1 cellular context compared by ENCODE assay signal in the genomic region with DNA sequence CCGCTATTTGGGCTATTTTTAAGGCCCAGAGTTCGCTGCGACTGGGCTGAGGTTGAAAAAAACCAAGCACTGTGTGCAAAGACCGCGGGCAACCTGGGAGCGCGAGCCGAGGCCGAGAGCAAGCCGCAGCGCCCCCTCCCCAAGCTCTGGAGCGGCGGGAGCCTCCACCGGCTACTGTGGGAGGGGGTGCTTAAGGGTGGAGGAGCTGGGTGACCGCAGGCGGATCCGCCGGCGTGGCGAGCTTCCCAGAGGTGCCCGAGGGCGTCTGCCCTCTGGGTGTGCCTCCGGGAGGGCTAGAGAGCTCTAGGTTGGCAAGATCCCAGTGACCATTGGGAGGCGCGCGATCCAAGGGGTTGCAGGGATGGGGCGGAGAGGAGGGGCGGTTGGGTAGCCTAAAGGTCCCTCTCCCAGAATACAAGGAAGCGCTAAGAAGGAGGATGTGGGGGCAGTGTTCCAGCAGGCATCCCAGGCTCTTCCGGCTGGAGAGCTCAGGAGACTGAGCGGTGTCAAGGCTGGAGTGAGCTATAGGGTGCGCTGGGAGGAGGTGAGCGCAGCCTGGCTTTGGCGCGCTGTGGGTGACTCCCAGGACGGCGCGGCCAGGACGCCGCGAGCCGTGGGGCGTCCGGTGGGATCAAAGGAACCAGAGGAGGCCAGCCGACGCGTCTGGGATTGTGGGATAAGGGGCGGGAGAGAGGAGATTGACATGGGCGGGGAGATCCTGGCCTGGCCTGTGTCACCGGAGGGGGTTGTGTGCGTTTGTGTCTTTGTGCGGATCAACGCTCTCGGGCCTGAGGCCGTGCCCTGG.
A peak's percentile ranks its signal among the peaks of the same experiment; 100 is the strongest.
TF ChIP-seq lines count a peak whose summit lies in the region.

No MANE protein-coding gene starts in this region.

TF ChIP-seq in HepG2, 621 proteins besides CTCF, POLR2A, EP300 and RAD21 (continued from another document and continues in another):
- TF ChIP-seq, protein P1, sequence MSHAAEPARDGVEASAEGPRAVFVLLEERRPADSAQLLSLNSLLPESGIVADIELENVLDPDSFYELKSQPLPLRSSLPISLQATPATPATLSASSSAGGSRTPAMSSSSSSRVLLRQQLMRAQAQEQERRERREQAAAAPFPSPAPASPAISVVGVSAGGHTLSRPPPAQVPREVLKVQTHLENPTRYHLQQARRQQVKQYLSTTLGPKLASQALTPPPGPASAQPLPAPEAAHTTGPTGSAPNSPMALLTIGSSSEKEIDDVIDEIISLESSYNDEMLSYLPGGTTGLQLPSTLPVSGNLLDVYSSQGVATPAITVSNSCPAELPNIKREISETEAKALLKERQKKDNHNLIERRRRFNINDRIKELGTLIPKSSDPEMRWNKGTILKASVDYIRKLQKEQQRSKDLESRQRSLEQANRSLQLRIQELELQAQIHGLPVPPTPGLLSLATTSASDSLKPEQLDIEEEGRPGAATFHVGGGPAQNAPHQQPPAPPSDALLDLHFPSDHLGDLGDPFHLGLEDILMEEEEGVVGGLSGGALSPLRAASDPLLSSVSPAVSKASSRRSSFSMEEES (CRISPR knock-in tag; IDR thresholded peaks at IDR 0.05) = peak; percentile 33; the same call in 1 of the 2 replicates
- TF ChIP-seq ZNF33B (CRISPR knock-in tag; IDR thresholded peaks at IDR 0.05) = 0 out of 2 replicates have a peak, but pooled peaks have one; percentile 40
- no peak for TF ChIP-seq ZNF12 (CRISPR knock-in tag; IDR thresholded peaks at IDR 0.05)
- no peak for TF ChIP-seq ZNF510 (CRISPR knock-in tag; IDR thresholded peaks at IDR 0.05; ENCODE audit: low read depth)
- no peak for TF ChIP-seq ZNF558 (CRISPR knock-in tag; IDR thresholded peaks at IDR 0.05; ENCODE audit: borderline replicate concordance)
- no peak for TF ChIP-seq NR3C1 (CRISPR knock-in tag; IDR thresholded peaks at IDR 0.05)
- no peak for TF ChIP-seq ZNF605 (CRISPR knock-in tag; IDR thresholded peaks at IDR 0.05)
- no peak for TF ChIP-seq WIZ (CRISPR knock-in tag; IDR thresholded peaks at IDR 0.05)
- TF ChIP-seq TSC22D2 (CRISPR knock-in tag; IDR thresholded peaks at IDR 0.05; ENCODE audit: borderline replicate concordance) = peak; percentile 31; the same call in 1 of the 2 replicates
- no peak for TF ChIP-seq ZNF75D (CRISPR knock-in tag; IDR thresholded peaks at IDR 0.05; ENCODE audit: borderline replicate concordance)
- TF ChIP-seq KDM4B (CRISPR knock-in tag; IDR thresholded peaks at IDR 0.05) = no peak; the same call in 1 of the 2 replicates
- peak; percentile 78 for TF ChIP-seq HOXA3 (CRISPR knock-in tag; IDR thresholded peaks at IDR 0.05)
- TF ChIP-seq NCOA5 (CRISPR knock-in tag; IDR thresholded peaks at IDR 0.05) = no peak
- peak; percentile 20; the same call in 1 of the 2 replicates for TF ChIP-seq ZBTB7B (CRISPR knock-in tag; IDR thresholded peaks at IDR 0.05)
- no peak for TF ChIP-seq ZNF720 (CRISPR knock-in tag; IDR thresholded peaks at IDR 0.05)
- peak; percentile 19; the same call in 1 of the 2 replicates for TF ChIP-seq YEATS2 (CRISPR knock-in tag; IDR thresholded peaks at IDR 0.05; ENCODE audit: borderline replicate concordance)
- TF ChIP-seq ZHX2 (IDR thresholded peaks at IDR 0.05; ENCODE audit: low read depth) = no peak
- peak; percentile 73; the same call in 1 of the 2 replicates for TF ChIP-seq ZHX2 (CRISPR knock-in tag; IDR thresholded peaks at IDR 0.05; ENCODE audit: borderline replicate concordance)
- no peak for TF ChIP-seq ZNF160 (CRISPR knock-in tag; IDR thresholded peaks at IDR 0.05)
- peak; percentile 6; the same call in 1 of the 2 replicates for TF ChIP-seq RERE (CRISPR knock-in tag; IDR thresholded peaks at IDR 0.05; ENCODE audit: low read depth)
- peak; percentile 41; the same call in 1 of the 2 replicates for TF ChIP-seq ETV5 (CRISPR knock-in tag; IDR thresholded peaks at IDR 0.05; ENCODE audit: borderline replicate concordance)
- 0 out of 2 replicates have a peak, but pooled peaks have one; percentile 14 for TF ChIP-seq ZBED4 (CRISPR knock-in tag; IDR thresholded peaks at IDR 0.05; ENCODE audit: borderline replicate concordance)
- TF ChIP-seq, protein P2, sequence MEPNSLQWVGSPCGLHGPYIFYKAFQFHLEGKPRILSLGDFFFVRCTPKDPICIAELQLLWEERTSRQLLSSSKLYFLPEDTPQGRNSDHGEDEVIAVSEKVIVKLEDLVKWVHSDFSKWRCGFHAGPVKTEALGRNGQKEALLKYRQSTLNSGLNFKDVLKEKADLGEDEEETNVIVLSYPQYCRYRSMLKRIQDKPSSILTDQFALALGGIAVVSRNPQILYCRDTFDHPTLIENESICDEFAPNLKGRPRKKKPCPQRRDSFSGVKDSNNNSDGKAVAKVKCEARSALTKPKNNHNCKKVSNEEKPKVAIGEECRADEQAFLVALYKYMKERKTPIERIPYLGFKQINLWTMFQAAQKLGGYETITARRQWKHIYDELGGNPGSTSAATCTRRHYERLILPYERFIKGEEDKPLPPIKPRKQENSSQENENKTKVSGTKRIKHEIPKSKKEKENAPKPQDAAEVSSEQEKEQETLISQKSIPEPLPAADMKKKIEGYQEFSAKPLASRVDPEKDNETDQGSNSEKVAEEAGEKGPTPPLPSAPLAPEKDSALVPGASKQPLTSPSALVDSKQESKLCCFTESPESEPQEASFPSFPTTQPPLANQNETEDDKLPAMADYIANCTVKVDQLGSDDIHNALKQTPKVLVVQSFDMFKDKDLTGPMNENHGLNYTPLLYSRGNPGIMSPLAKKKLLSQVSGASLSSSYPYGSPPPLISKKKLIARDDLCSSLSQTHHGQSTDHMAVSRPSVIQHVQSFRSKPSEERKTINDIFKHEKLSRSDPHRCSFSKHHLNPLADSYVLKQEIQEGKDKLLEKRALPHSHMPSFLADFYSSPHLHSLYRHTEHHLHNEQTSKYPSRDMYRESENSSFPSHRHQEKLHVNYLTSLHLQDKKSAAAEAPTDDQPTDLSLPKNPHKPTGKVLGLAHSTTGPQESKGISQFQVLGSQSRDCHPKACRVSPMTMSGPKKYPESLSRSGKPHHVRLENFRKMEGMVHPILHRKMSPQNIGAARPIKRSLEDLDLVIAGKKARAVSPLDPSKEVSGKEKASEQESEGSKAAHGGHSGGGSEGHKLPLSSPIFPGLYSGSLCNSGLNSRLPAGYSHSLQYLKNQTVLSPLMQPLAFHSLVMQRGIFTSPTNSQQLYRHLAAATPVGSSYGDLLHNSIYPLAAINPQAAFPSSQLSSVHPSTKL (CRISPR knock-in tag; IDR thresholded peaks at IDR 0.05) = peak; percentile 51
- TF ChIP-seq DMAP1 (CRISPR knock-in tag; IDR thresholded peaks at IDR 0.05) = peak; percentile 54
- TF ChIP-seq CREB1 (IDR thresholded peaks at IDR 0.05) = 0 out of 2 replicates have a peak, but pooled peaks have one; percentile 10
- no peak for TF ChIP-seq CREB1 (CRISPR knock-in tag; IDR thresholded peaks at IDR 0.05)
- peak; percentile 81; the same call in 1 of the 2 replicates for TF ChIP-seq ZNF776 (CRISPR knock-in tag; IDR thresholded peaks at IDR 0.05)
